In genomic region chr2:233258211-233258610, GRCh38 we compare ENCODE assay signal across 21 cellular contexts. TPM values are rescaled to one million over a fixed set of nuclear protein-coding genes. Genes with fewer than 3 reads are reported as not detected.
"Had no signal": no experiment of that assay in that cellular context is flagged by ENCODE, and none has a peak within 500 bp of the region (broad histone marks: within the 10 kb centered on the region; RNA-seq: fewer than 3 reads in every experiment).

No MANE protein-coding gene starts in this region.

- H3K9me3 Mint-ChIP-seq: activated B cell treated with CpG ODN at 0.5 μM for 24 hours; activated T-helper 1 cell treated with anti-CD3 and anti-CD28 coated beads, Interleukin-12 subunit alpha, Interleukin-12 subunit beta, Interleukin-2, Interleukin-4 antibody, amounts not matched to agents 30 ng/mL and 10 ng/mL and 1 ng/mL, durations not matched to agents 14 hours and 24 hours and 36 hours; brain; natural killer cell; type B pancreatic cell had no signal

- H3K27ac ChIP-seq: esophagus squamous epithelium, prostate gland, right lobe of liver, suprapubic skin had no signal

- ATAC-seq: natural killer cell, right lobe of liver had no signal

- H3K9me3 ChIP-seq: esophagus squamous epithelium, prostate gland, right lobe of liver, suprapubic skin had no signal

- DNase-seq: activated B cell treated with CpG ODN at 0.5 μM for 24 hours; activated CD4-positive, alpha-beta T cell treated with anti-CD3 and anti-CD28 coated beads, Interleukin-2, amount 50 U/mL, for 1 hour; activated naive CD4-positive, alpha-beta T cell treated with Interleukin-2 at 50 U/mL for 16 hours; amygdala; cerebellar nuclear complex; dermis blood vessel endothelial cell; esophagus squamous epithelium; foreskin fibroblast; head of caudate nucleus; natural killer cell; nucleus accumbens; right lobe of liver; stimulated activated CD4-positive, alpha-beta T cell treated with anti-CD3 and anti-CD28 coated beads, Interleukin-1b, Interleukin-23, amount 100 ng/mL, for 48 hours; stimulated activated naive CD4-positive, alpha-beta T cell had no signal

- H3K27me3 ChIP-seq: esophagus squamous epithelium, right lobe of liver, suprapubic skin had no signal

- H3K27me3 Mint-ChIP-seq: activated B cell treated with CpG ODN at 0.5 μM for 24 hours, brain, type B pancreatic cell had no signal

- H3K27ac Mint-ChIP-seq: activated B cell treated with CpG ODN at 0.5 μM for 24 hours, type B pancreatic cell had no signal

- H3K4me3 Mint-ChIP-seq: activated B cell treated with CpG ODN at 0.5 μM for 24 hours; activated T-helper 1 cell treated with anti-CD3 and anti-CD28 coated beads, Interleukin-12 subunit alpha, Interleukin-12 subunit beta, Interleukin-2, Interleukin-4 antibody, amounts not matched to agents 30 ng/mL and 10 ng/mL and 1 ng/mL, durations not matched to agents 14 hours and 24 hours and 36 hours; natural killer cell; type B pancreatic cell had no signal

- H3K4me3 ChIP-seq: esophagus squamous epithelium, prostate gland, right lobe of liver, suprapubic skin had no signal

RNA-seq across cellular contexts. Expression of gene SAG, which starts 49.4 kb away (rescaled TPM):
- total RNA-seq: dermis blood vessel endothelial cell, esophagus squamous epithelium, lung microvascular endothelial cell, right lobe of liver, SK-MEL-5, suprapubic skin had no signal
